1 cellular context compared by ENCODE assay signal in genomic region chr16:75260856-75261589, GRCh38.
A peak's percentile ranks its signal among the peaks of the same experiment; 100 is the strongest.
TF ChIP-seq lines count a peak whose summit lies in the region.

No MANE protein-coding gene starts in this region.

TF ChIP-seq in HepG2, 621 proteins besides CTCF, POLR2A, EP300 and RAD21 (continued from another document and continues in another):
- TF ChIP-seq ZNF333 (CRISPR knock-in tag; IDR thresholded peaks at IDR 0.05; ENCODE audit: borderline replicate concordance) (no peak), KDM2A (CRISPR knock-in tag; IDR thresholded peaks at IDR 0.05; ENCODE audit: borderline replicate concordance, low read depth) (no peak), ZNF296 (CRISPR knock-in tag; conservative IDR thresholded peaks at IDR 0.05) (no peak), NCOA1 (CRISPR knock-in tag; IDR thresholded peaks at IDR 0.05) (no peak), SAP130 (CRISPR knock-in tag; IDR thresholded peaks at IDR 0.05; ENCODE audit: low read depth) (peak; percentile 21; the same call in 1 of the 2 replicates), NR2C2 (CRISPR knock-in tag; IDR thresholded peaks at IDR 0.05; ENCODE audit: borderline replicate concordance) (no peak), FOSL2 (CRISPR knock-in tag; IDR thresholded peaks at IDR 0.05) (0 out of 2 replicates have a peak, but pooled peaks have one; percentile 11), TCF12 (IDR thresholded peaks at IDR 0.05) (no peak), TCF12 (CRISPR knock-in tag; IDR thresholded peaks at IDR 0.05) (no peak), SPEN (CRISPR knock-in tag; IDR thresholded peaks at IDR 0.05; ENCODE audit: low read depth) (0 out of 2 replicates have a peak, but pooled peaks have one; percentile 26), ARID5B (CRISPR knock-in tag; IDR thresholded peaks at IDR 0.05) (peak; percentile 31; the same call in 1 of the 2 replicates), ERF (CRISPR knock-in tag; IDR thresholded peaks at IDR 0.05) (no peak), KLF9 (CRISPR knock-in tag; IDR thresholded peaks at IDR 0.05; ENCODE audit: low read depth) (no peak), DNMT1 (CRISPR knock-in tag; IDR thresholded peaks at IDR 0.05) (no peak), ESRRA (CRISPR knock-in tag; IDR thresholded peaks at IDR 0.05; ENCODE audit: low read depth) (no peak), DMAP1 (CRISPR knock-in tag; IDR thresholded peaks at IDR 0.05) (no peak), ZFY (CRISPR knock-in tag; IDR thresholded peaks at IDR 0.05) (peak; percentile 20; the same call in 1 of the 2 replicates), SIX1 (CRISPR knock-in tag; IDR thresholded peaks at IDR 0.05; ENCODE audit: borderline replicate concordance) (no peak), ZNF326 (CRISPR knock-in tag; IDR thresholded peaks at IDR 0.05; ENCODE audit: borderline replicate concordance) (0 out of 2 replicates have a peak, but pooled peaks have one; percentile 47), ZBTB38 (CRISPR knock-in tag; IDR thresholded peaks at IDR 0.05) (no peak), ZFP62 (CRISPR knock-in tag; IDR thresholded peaks at IDR 0.05) (no peak), ZSCAN22 (CRISPR knock-in tag; IDR thresholded peaks at IDR 0.05) (no peak), NKX3-1 (CRISPR knock-in tag; IDR thresholded peaks at IDR 0.05) (no peak), E2F2 (CRISPR knock-in tag; IDR thresholded peaks at IDR 0.05; ENCODE audit: borderline replicate concordance) (no peak), FOXJ3 (CRISPR knock-in tag; IDR thresholded peaks at IDR 0.05; ENCODE audit: borderline replicate concordance) (no peak), ZFP82 (CRISPR knock-in tag; IDR thresholded peaks at IDR 0.05; ENCODE audit: borderline replicate concordance) (no peak), ATF7 (IDR thresholded peaks at IDR 0.05) (no peak), ATF7 (CRISPR knock-in tag; IDR thresholded peaks at IDR 0.05) (no peak), ETV5 (CRISPR knock-in tag; IDR thresholded peaks at IDR 0.05; ENCODE audit: borderline replicate concordance) (no peak), NCOR1 (IDR thresholded peaks at IDR 0.05; ENCODE audit: borderline replicate concordance, low read length) (peak; percentile 61; the same call in 1 of the 2 replicates), NPAS2 (CRISPR knock-in tag; IDR thresholded peaks at IDR 0.05; ENCODE audit: borderline replicate concordance) (no peak), DBP (CRISPR knock-in tag; IDR thresholded peaks at IDR 0.05; ENCODE audit: not compliant biosample characterization) (no peak), ZNF142 (CRISPR knock-in tag; IDR thresholded peaks at IDR 0.05) (0 out of 2 replicates have a peak, but pooled peaks have one; percentile 27), MZF1 (CRISPR knock-in tag; IDR thresholded peaks at IDR 0.05; ENCODE audit: borderline replicate concordance) (no peak), HOXD1 (CRISPR knock-in tag; IDR thresholded peaks at IDR 0.05) (no peak), ZFYVE20 (CRISPR knock-in tag; IDR thresholded peaks at IDR 0.05; ENCODE audit: borderline replicate concordance, low read depth) (no peak), SOX5 (CRISPR knock-in tag; IDR thresholded peaks at IDR 0.05; ENCODE audit: borderline replicate concordance) (peak; percentile 85), KDM3A (CRISPR knock-in tag; IDR thresholded peaks at IDR 0.05; ENCODE audit: low read depth) (no peak; the same call in 1 of the 2 replicates), EHMT2 (IDR thresholded peaks at IDR 0.05; ENCODE audit: borderline replicate concordance, low read depth, low read length) (no peak), TRIM22 (IDR thresholded peaks at IDR 0.05) (no peak)
- TF ChIP-seq, protein P1, sequence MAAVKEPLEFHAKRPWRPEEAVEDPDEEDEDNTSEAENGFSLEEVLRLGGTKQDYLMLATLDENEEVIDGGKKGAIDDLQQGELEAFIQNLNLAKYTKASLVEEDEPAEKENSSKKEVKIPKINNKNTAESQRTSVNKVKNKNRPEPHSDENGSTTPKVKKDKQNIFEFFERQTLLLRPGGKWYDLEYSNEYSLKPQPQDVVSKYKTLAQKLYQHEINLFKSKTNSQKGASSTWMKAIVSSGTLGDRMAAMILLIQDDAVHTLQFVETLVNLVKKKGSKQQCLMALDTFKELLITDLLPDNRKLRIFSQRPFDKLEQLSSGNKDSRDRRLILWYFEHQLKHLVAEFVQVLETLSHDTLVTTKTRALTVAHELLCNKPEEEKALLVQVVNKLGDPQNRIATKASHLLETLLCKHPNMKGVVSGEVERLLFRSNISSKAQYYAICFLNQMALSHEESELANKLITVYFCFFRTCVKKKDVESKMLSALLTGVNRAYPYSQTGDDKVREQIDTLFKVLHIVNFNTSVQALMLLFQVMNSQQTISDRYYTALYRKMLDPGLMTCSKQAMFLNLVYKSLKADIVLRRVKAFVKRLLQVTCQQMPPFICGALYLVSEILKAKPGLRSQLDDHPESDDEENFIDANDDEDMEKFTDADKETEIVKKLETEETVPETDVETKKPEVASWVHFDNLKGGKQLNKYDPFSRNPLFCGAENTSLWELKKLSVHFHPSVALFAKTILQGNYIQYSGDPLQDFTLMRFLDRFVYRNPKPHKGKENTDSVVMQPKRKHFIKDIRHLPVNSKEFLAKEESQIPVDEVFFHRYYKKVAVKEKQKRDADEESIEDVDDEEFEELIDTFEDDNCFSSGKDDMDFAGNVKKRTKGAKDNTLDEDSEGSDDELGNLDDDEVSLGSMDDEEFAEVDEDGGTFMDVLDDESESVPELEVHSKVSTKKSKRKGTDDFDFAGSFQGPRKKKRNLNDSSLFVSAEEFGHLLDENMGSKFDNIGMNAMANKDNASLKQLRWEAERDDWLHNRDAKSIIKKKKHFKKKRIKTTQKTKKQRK (IDR thresholded peaks at IDR 0.05; ENCODE audit: low read length) = no peak
- TF ChIP-seq, protein P2, sequence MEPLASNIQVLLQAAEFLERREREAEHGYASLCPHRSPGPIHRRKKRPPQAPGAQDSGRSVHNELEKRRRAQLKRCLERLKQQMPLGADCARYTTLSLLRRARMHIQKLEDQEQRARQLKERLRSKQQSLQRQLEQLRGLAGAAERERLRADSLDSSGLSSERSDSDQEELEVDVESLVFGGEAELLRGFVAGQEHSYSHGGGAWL (CRISPR knock-in tag; IDR thresholded peaks at IDR 0.05) = no peak
- TF ChIP-seq, protein P3, sequence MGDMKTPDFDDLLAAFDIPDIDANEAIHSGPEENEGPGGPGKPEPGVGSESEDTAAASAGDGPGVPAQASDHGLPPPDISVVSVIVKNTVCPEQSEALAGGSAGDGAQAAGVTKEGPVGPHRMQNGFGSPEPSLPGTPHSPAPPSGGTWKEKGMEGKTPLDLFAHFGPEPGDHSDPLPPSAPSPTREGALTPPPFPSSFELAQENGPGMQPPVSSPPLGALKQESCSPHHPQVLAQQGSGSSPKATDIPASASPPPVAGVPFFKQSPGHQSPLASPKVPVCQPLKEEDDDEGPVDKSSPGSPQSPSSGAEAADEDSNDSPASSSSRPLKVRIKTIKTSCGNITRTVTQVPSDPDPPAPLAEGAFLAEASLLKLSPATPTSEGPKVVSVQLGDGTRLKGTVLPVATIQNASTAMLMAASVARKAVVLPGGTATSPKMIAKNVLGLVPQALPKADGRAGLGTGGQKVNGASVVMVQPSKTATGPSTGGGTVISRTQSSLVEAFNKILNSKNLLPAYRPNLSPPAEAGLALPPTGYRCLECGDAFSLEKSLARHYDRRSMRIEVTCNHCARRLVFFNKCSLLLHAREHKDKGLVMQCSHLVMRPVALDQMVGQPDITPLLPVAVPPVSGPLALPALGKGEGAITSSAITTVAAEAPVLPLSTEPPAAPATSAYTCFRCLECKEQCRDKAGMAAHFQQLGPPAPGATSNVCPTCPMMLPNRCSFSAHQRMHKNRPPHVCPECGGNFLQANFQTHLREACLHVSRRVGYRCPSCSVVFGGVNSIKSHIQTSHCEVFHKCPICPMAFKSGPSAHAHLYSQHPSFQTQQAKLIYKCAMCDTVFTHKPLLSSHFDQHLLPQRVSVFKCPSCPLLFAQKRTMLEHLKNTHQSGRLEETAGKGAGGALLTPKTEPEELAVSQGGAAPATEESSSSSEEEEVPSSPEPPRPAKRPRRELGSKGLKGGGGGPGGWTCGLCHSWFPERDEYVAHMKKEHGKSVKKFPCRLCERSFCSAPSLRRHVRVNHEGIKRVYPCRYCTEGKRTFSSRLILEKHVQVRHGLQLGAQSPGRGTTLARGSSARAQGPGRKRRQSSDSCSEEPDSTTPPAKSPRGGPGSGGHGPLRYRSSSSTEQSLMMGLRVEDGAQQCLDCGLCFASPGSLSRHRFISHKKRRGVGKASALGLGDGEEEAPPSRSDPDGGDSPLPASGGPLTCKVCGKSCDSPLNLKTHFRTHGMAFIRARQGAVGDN (CRISPR knock-in tag; IDR thresholded peaks at IDR 0.05) = peak; percentile 41
